8 cellular contexts compared by ENCODE assay signal in genomic region chr6:36851149-36851614, GRCh38. TPM values are rescaled to one million over a fixed set of nuclear protein-coding genes. Genes with fewer than 3 reads are reported as not detected.
A peak's percentile ranks its signal among the peaks of the same experiment; 100 is the strongest.
DNase-seq lines count a peak whose midpoint lies in the region; ATAC-seq and TF ChIP-seq lines count a peak whose summit lies in the region.

No MANE protein-coding gene starts in this region.

- H3K9me3 ChIP-seq in right lobe of liver (no peaks in the 10 kb centered on the region), upper lobe of right lung (no peaks in the 10 kb centered on the region)

- in situ Hi-C loops in SK-MEL-5 (cut with HindIII; ENCODE audit: low pct_unique_long_range_greater_than_20kb, low sequenced_read_pairs), result no loop called here

- peak; percentile 35 to 46 for DNase-seq in activated T-cell treated with anti-CD3 and anti-CD28 coated beads, Interleukin-2, amount 50 U/mL, for 48 hours
- no peak for DNase-seq in activated T-cell treated with anti-CD3 and anti-CD28 coated beads for 4 hours
- peak; percentile 92 for DNase-seq in M059J (ENCODE audit: low read depth)
- peak; percentile 77 for DNase-seq in SK-MEL-5 (ENCODE audit: low read depth, low spot score)
- DNase-seq in dermis blood vessel endothelial cell, result peak; percentile 87
- no peak for DNase-seq in right lobe of liver
- no peak for DNase-seq in upper lobe of right lung

- H3K4me3 ChIP-seq in right lobe of liver (no peak overlapping the region), upper lobe of right lung (no peak overlapping the region)

- peak; percentile 67 to 85 (median 78) for TF ChIP-seq CTCF in right lobe of liver (IDR thresholded peaks at IDR 0.05)
- peak; percentile 78 for TF ChIP-seq CTCF in upper lobe of right lung (IDR thresholded peaks at IDR 0.05)

- TF ChIP-seq POLR2A in right lobe of liver (IDR thresholded peaks at IDR 0.05), result no peak

- H3K27me3 ChIP-seq in right lobe of liver (no peaks in the 10 kb centered on the region), upper lobe of right lung (no peaks in the 10 kb centered on the region)

- 38% methylated on average over 3 of the region's 3 CpGs for WGBS in right lobe of liver (ENCODE audit: insufficient coverage, low coverage, low lambda C conversion rate, missing lambda C conversion rate)

- peaks cover 0 to 8% (median 4%) of the 10 kb centered on the region in 4 donors for H3K36me3 ChIP-seq in right lobe of liver
- H3K36me3 ChIP-seq in upper lobe of right lung, result peaks cover 17% of the 10 kb centered on the region

- H3K27ac ChIP-seq in right lobe of liver (no peak overlapping the region), upper lobe of right lung (no peak overlapping the region)

- H3K4me1 ChIP-seq in right lobe of liver (peaks cover 0 to 6% (median 0%) of the 10 kb centered on the region in 4 donors), upper lobe of right lung (peaks cover 23% of the 10 kb centered on the region)

- intact Hi-C loops in right lobe of liver (cut with DNase I) (no loop called here), upper lobe of right lung (cut with DNase I) (no loop called here)

- ATAC-seq in right lobe of liver, result peak; percentile 55 to 82 (median 66)
- peak; percentile 56 for ATAC-seq in upper lobe of right lung
- ATAC-seq in GM18502 (IDR thresholded peaks at IDR 0.05; ENCODE audit: poor library complexity, unreplicated experiment), result no peak

RNA-seq across cellular contexts. Expression of gene CPNE5, which starts 11.9 kb away (rescaled TPM):
- total RNA-seq in M059J (2014; rRNA removed; shearing (Covaris generic)), result 0.02 TPM in 1 of 2 replicates, not detected in the other
- 0.63 TPM in 1 of 2 replicates, not detected in the other for total RNA-seq in SK-MEL-5 (2014; rRNA removed; shearing (Covaris generic))
- 0.54 and 2.0 TPM in 2 replicates for polyA plus RNA-seq in SK-MEL-5 (2015; cell fraction: cytosol; rRNA removed)
- polyA plus RNA-seq in SK-MEL-5 (2015; cell fraction: nucleus; rRNA removed), result 2.3 TPM in 1 of 2 replicates, not detected in the other
- total RNA-seq in dermis blood vessel endothelial cell (12.9 and 14.0 TPM in 2 replicates), right lobe of liver (under 1 TPM; 0.12 to 0.84 (median 0.23) TPM), upper lobe of right lung (2.3 TPM)

RNA-seq across cellular contexts. Expression of gene PPIL1, which starts 23.4 kb away (rescaled TPM):
- 73.4 and 84.3 TPM in 2 replicates for total RNA-seq in M059J (2014; rRNA removed; shearing (Covaris generic))
- total RNA-seq in SK-MEL-5 (2014; rRNA removed; shearing (Covaris generic)), result 56.7 and 57.1 TPM in 2 replicates
- polyA plus RNA-seq in SK-MEL-5 (2015; cell fraction: cytosol; rRNA removed), result 47.9 and 54.4 TPM in 2 replicates
- polyA plus RNA-seq in SK-MEL-5 (2015; cell fraction: nucleus; rRNA removed), result 7.0 and 10.7 TPM in 2 replicates
- total RNA-seq in dermis blood vessel endothelial cell, result 21.3 and 26.9 TPM in 2 replicates
- 10 to 100 TPM; 11.2 to 29.2 (median 16.5) TPM for total RNA-seq in right lobe of liver
- 15.7 TPM for total RNA-seq in upper lobe of right lung

RNA-seq across cellular contexts. Expression of gene C6orf89, which starts 34.6 kb away (rescaled TPM):
- total RNA-seq in M059J (2014; rRNA removed; shearing (Covaris generic)), result 84.5 and 91.1 TPM in 2 replicates
- total RNA-seq in SK-MEL-5 (2014; rRNA removed; shearing (Covaris generic)), result 47.0 and 55.9 TPM in 2 replicates
- 40.9 and 44.2 TPM in 2 replicates for polyA plus RNA-seq in SK-MEL-5 (2015; cell fraction: cytosol; rRNA removed)
- polyA plus RNA-seq in SK-MEL-5 (2015; cell fraction: nucleus; rRNA removed), result 19.1 and 22.6 TPM in 2 replicates
- total RNA-seq in dermis blood vessel endothelial cell (27.7 and 35.8 TPM in 2 replicates), right lobe of liver (10 to 100 TPM; 29.0 to 37.0 (median 32.1) TPM), upper lobe of right lung (57.9 TPM)

Comparison
In these comparisons a context has a peak if more than half of its experiments do, and no peak if none do; other contexts are left out.
1. DNase-seq: peak in activated T-cell treated with anti-CD3 and anti-CD28 coated beads, Interleukin-2, amount 50 U/mL, for 48 hours (2 of 2), M059J (single experiment), SK-MEL-5 (single experiment) and dermis blood vessel endothelial cell (single experiment); none in activated T-cell treated with anti-CD3 and anti-CD28 coated beads for 4 hours (single experiment), right lobe of liver (0 of 3) and upper lobe of right lung (single experiment).